Comparison of ENCODE assay signal across 20 cellular contexts in the genomic region with DNA sequence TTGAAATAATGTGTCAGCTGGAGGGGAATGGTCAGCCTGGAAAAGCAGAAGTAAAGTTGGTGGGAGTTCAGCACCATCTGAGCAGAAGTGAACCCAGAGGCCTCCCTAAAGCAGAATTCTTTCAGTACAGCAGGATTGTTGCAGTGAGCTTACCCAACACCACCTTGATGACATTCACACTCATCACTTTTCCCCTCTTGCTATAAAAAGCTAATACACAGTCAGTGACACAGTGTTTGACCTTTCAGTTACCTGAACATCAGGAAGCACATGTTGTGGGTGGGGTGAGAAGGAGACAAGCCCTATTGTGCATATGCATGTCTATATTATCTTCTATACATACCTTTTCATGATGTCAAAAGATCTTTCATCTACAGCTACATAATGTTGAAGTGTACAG.
"Had no signal": no experiment of that assay in that cellular context is flagged by ENCODE, and none has a peak within 500 bp of the region (broad histone marks: within the 10 kb centered on the region; RNA-seq: fewer than 3 reads in every experiment).

No MANE protein-coding gene starts in this region.

- ATAC-seq: heart right ventricle, natural killer cell, right cardiac atrium had no signal

- H3K9me3 Mint-ChIP-seq: endodermal cell, memory B cell, neural crest cell had no signal

- H3K4me1 ChIP-seq: heart right ventricle, stomach had no signal

- H3K36me3 Mint-ChIP-seq: memory B cell, mesothelial cell of epicardium had no signal

- H3K4me3 Mint-ChIP-seq: endodermal cell, memory B cell, mesothelial cell of epicardium, natural killer cell, neural crest cell had no signal

- H3K27ac Mint-ChIP-seq: endodermal cell, memory B cell, mesothelial cell of epicardium, natural killer cell, progenitor cell of endocrine pancreas had no signal

- H3K9me3 ChIP-seq: ovary, stomach, thoracic aorta, transverse colon had no signal

- H3K4me1 Mint-ChIP-seq: endodermal cell, memory B cell, mesothelial cell of epicardium, natural killer cell, neural crest cell had no signal

- H3K27ac ChIP-seq: coronary artery, heart right ventricle, ovary, stomach, thoracic aorta, transverse colon had no signal

- H3K4me3 ChIP-seq: coronary artery, heart right ventricle, ovary, stomach, thoracic aorta, transverse colon had no signal

- DNase-seq: effector CD4-positive, alpha-beta T cell; endodermal cell; heart right ventricle; hypothalamus; kidney glomerular epithelial cell; natural killer cell; ovary; right cardiac atrium; small intestine; stimulated activated CD4-positive, alpha-beta T cell treated with anti-CD3 and anti-CD28 coated beads, Interleukin-12 subunit alpha, Interleukin-12 subunit beta, amount 100 ng/mL, for 4 hours; stimulated activated naive CD4-positive, alpha-beta T cell; stomach; substantia nigra; transverse colon had no signal

- H3K27me3 Mint-ChIP-seq: memory B cell, progenitor cell of endocrine pancreas had no signal

- H3K27me3 ChIP-seq: heart right ventricle, ovary, stomach, transverse colon had no signal

- H3K36me3 ChIP-seq: heart right ventricle, ovary, stomach, thoracic aorta, transverse colon had no signal
